In genomic region chr18:48922801-48923730, GRCh38 we compare ENCODE assay signal across 2 cellular contexts.
TF ChIP-seq lines count a peak whose summit lies in the region.

No MANE protein-coding gene starts in this region.

TF ChIP-seq in A549, 52 proteins besides CTCF, POLR2A, EP300 and RAD21 (continued from another document):
- TF ChIP-seq USF2 (IDR thresholded peaks at IDR 0.05) (no peak), BHLHE40 (IDR thresholded peaks at IDR 0.05; ENCODE audit: low read depth, low read length) (no peak), REST (IDR thresholded peaks at IDR 0.05) (no peak), FOXS1 (CRISPR knock-in tag; IDR thresholded peaks at IDR 0.05) (no peak), TP53 (CRISPR knock-in tag; IDR thresholded peaks at IDR 0.05) (no peak), CEBPB (IDR thresholded peaks at IDR 0.05) (no peak), SMC3 (IDR thresholded peaks at IDR 0.05) (no peak)

TF ChIP-seq in HEK293, 187 proteins besides CTCF, POLR2A, EP300 and RAD21 (continued from another document and continues in another):
- TF ChIP-seq ZBTB11 (tag by site-specific recombination; conservative IDR thresholded peaks at IDR 0.05; ENCODE audit: low read depth), result peak; percentile 18; the same call in 1 of the 2 replicates
- TF ChIP-seq TSHZ1 (tag by site-specific recombination; IDR thresholded peaks at IDR 0.05; ENCODE audit: borderline replicate concordance), result no peak
- no peak for TF ChIP-seq ZNF514 (tag by site-specific recombination; IDR thresholded peaks at IDR 0.05)
- TF ChIP-seq ZNF335 (tag by site-specific recombination; conservative IDR thresholded peaks at IDR 0.05), result peak; percentile 68
- no peak for TF ChIP-seq ZBTB17 (tag by site-specific recombination; IDR thresholded peaks at IDR 0.05)
- no peak for TF ChIP-seq ZNF16 (tag by site-specific recombination; IDR thresholded peaks at IDR 0.05; ENCODE audit: low read depth)
- TF ChIP-seq ZNF623 (tag by site-specific recombination; IDR thresholded peaks at IDR 0.05), result no peak
- no peak for TF ChIP-seq REPIN1 (tag by site-specific recombination; IDR thresholded peaks at IDR 0.05; ENCODE audit: low read depth)
- no peak for TF ChIP-seq ZNF121 (tag by site-specific recombination; IDR thresholded peaks at IDR 0.05)
- no peak for TF ChIP-seq ZNF610 (tag by site-specific recombination; IDR thresholded peaks at IDR 0.05; ENCODE audit: borderline replicate concordance)
- no peak for TF ChIP-seq ZNF768 (tag by site-specific recombination; IDR thresholded peaks at IDR 0.05)
- TF ChIP-seq ZNF629 (tag by site-specific recombination; IDR thresholded peaks at IDR 0.05), result no peak
- no peak for TF ChIP-seq ZNF132 (tag by site-specific recombination; IDR thresholded peaks at IDR 0.05; ENCODE audit: borderline replicate concordance)
- TF ChIP-seq ZNF341 (tag by site-specific recombination; IDR thresholded peaks at IDR 0.05; ENCODE audit: low read depth), result peak; percentile 84
- TF ChIP-seq ZBTB20 (tag by site-specific recombination; IDR thresholded peaks at IDR 0.05), result no peak; the same call in 1 of the 2 replicates
- TF ChIP-seq PRDM1 (tag by site-specific recombination; IDR thresholded peaks at IDR 0.05), result no peak
- TF ChIP-seq ZNF600 (tag by site-specific recombination; IDR thresholded peaks at IDR 0.05), result peak; percentile 51; the same call in 1 of the 2 replicates
- TF ChIP-seq ZNF10 (tag by site-specific recombination; IDR thresholded peaks at IDR 0.05), result no peak
- no peak for TF ChIP-seq MEIS1 (CRISPR knock-in tag; IDR thresholded peaks at IDR 0.05; ENCODE audit: borderline replicate concordance)
- TF ChIP-seq ZNF701 (tag by site-specific recombination; IDR thresholded peaks at IDR 0.05), result no peak
- TF ChIP-seq ZNF791 (tag by site-specific recombination; IDR thresholded peaks at IDR 0.05), result no peak
- TF ChIP-seq ZFP69B (tag by site-specific recombination; IDR thresholded peaks at IDR 0.05), result peak; percentile 9; the same call in 1 of the 2 replicates
- TF ChIP-seq RBAK (tag by site-specific recombination; IDR thresholded peaks at IDR 0.05), result no peak
- TF ChIP-seq KLF8 (tag by site-specific recombination; IDR thresholded peaks at IDR 0.05), result no peak
- no peak for TF ChIP-seq EGR2 (tag by site-specific recombination; IDR thresholded peaks at IDR 0.05; ENCODE audit: low read depth)
- TF ChIP-seq ZNF560 (tag by site-specific recombination; IDR thresholded peaks at IDR 0.05; ENCODE audit: borderline replicate concordance), result no peak
- no peak for TF ChIP-seq ZNF202 (tag by site-specific recombination; IDR thresholded peaks at IDR 0.05; ENCODE audit: borderline replicate concordance)
- no peak for TF ChIP-seq ZBTB6 (tag by site-specific recombination; IDR thresholded peaks at IDR 0.05)
- no peak for TF ChIP-seq ZSCAN23 (tag by site-specific recombination; IDR thresholded peaks at IDR 0.05)
- no peak for TF ChIP-seq ZNF350 (tag by site-specific recombination; IDR thresholded peaks at IDR 0.05)
- TF ChIP-seq, protein P1, sequence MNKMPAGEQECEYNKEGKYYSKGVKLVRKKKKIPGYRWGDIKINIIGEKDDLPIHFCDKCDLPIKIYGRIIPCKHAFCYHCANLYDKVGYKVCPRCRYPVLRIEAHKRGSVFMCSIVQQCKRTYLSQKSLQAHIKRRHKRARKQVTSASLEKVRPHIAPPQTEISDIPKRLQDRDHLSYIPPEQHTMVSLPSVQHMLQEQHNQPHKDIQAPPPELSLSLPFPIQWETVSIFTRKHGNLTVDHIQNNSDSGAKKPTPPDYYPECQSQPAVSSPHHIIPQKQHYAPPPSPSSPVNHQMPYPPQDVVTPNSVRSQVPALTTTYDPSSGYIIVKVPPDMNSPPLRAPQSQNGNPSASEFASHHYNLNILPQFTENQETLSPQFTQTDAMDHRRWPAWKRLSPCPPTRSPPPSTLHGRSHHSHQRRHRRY (tag by site-specific recombination; IDR thresholded peaks at IDR 0.05), result no peak
- TF ChIP-seq, protein P2, sequence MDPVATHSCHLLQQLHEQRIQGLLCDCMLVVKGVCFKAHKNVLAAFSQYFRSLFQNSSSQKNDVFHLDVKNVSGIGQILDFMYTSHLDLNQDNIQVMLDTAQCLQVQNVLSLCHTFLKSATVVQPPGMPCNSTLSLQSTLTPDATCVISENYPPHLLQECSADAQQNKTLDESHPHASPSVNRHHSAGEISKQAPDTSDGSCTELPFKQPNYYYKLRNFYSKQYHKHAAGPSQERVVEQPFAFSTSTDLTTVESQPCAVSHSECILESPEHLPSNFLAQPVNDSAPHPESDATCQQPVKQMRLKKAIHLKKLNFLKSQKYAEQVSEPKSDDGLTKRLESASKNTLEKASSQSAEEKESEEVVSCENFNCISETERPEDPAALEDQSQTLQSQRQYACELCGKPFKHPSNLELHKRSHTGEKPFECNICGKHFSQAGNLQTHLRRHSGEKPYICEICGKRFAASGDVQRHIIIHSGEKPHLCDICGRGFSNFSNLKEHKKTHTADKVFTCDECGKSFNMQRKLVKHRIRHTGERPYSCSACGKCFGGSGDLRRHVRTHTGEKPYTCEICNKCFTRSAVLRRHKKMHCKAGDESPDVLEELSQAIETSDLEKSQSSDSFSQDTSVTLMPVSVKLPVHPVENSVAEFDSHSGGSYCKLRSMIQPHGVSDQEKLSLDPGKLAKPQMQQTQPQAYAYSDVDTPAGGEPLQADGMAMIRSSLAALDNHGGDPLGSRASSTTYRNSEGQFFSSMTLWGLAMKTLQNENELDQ (tag by site-specific recombination; IDR thresholded peaks at IDR 0.05; ENCODE audit: low read depth), result no peak
- TF ChIP-seq ZNF433 (tag by site-specific recombination; IDR thresholded peaks at IDR 0.05; ENCODE audit: low read depth), result no peak
- TF ChIP-seq ZNF23 (tag by site-specific recombination; IDR thresholded peaks at IDR 0.05; ENCODE audit: borderline replicate concordance), result no peak
- TF ChIP-seq ZNF416 (tag by site-specific recombination; IDR thresholded peaks at IDR 0.05), result no peak
- TF ChIP-seq ZNF664 (tag by site-specific recombination; IDR thresholded peaks at IDR 0.05), result no peak
- TF ChIP-seq ZNF707 (tag by site-specific recombination; IDR thresholded peaks at IDR 0.05), result no peak
- TF ChIP-seq ZNF692 (tag by site-specific recombination; IDR thresholded peaks at IDR 0.05), result peak; percentile 39; the same call in 1 of the 2 replicates
- peak; percentile 14; the same call in 1 of the 2 replicates for TF ChIP-seq ZNF394 (tag by site-specific recombination; IDR thresholded peaks at IDR 0.05; ENCODE audit: borderline replicate concordance)
- TF ChIP-seq SP7 (tag by site-specific recombination; IDR thresholded peaks at IDR 0.05), result peak; percentile 77
- TF ChIP-seq ZIC2 (tag by site-specific recombination; IDR thresholded peaks at IDR 0.05), result peak; percentile 97
- TF ChIP-seq REST (tag by site-specific recombination; IDR thresholded peaks at IDR 0.05), result no peak
